21 cellular contexts compared by ENCODE assay signal in the genomic region with DNA sequence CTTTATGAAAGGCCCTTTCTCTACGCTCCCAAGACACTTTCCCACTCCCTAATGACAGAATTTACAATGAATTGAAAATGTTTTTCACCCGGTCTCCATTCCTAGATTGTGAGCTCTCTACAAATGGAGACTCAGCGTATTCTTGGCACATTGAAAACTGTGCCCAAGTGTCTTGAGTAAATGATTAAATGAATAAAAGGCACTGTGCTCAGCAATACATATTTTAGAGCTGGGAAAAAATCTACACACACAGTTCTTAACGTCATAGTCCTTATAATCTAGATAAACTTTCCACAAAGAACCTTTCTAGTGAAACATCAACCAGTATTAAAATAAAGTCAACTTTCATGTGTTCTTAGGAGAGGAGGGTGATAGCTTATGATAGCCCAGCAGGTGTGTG.
"Had no signal": no experiment of that assay in that cellular context is flagged by ENCODE, and none has a peak within 500 bp of the region (broad histone marks: within the 10 kb centered on the region; RNA-seq: fewer than 3 reads in every experiment).

No MANE protein-coding gene starts in this region.

- H3K4me3 ChIP-seq: colonic mucosa, dorsolateral prefrontal cortex, gastroesophageal sphincter, heart right ventricle, smooth muscle cell, thoracic aorta had no signal

- H3K27me3 ChIP-seq: brain microvascular endothelial cell, colonic mucosa, dorsolateral prefrontal cortex, gastroesophageal sphincter, heart right ventricle had no signal

- H3K27ac Mint-ChIP-seq: activated naive CD4-positive, alpha-beta T cell treated with anti-CD3 and anti-CD28 coated beads, Interleukin-2, amount 50 U/mL, for 72 hours; memory B cell; stimulated activated naive B cell treated with anti-CD40 and anti-IgM and Interleukin-4, amounts not matched to agents 10 μg/mL and 1 μg/mL and 100 μg/mL, for 72 hours; T-cell had no signal

- H3K27ac ChIP-seq: brain microvascular endothelial cell, colonic mucosa, dorsolateral prefrontal cortex, epithelial cell of prostate, gastroesophageal sphincter, heart right ventricle, thoracic aorta had no signal

- H3K9me3 ChIP-seq: colonic mucosa, gastroesophageal sphincter, heart right ventricle, thoracic aorta had no signal

- H3K4me3 Mint-ChIP-seq: memory B cell; stimulated activated naive B cell treated with anti-CD40 and anti-IgM and Interleukin-4, amounts not matched to agents 10 μg/mL and 1 μg/mL and 100 μg/mL, for 72 hours; T-cell had no signal

- ATAC-seq: activated naive CD4-positive, alpha-beta T cell treated with anti-CD3 and anti-CD28 coated beads, Interleukin-2, amount 50 U/mL, for 72 hours; gastroesophageal sphincter; heart right ventricle; left ventricle myocardium superior; sciatic nerve; stimulated activated naive B cell treated with anti-CD40 and anti-IgM and Interleukin-4, amounts not matched to agents 10 μg/mL and 1 μg/mL and 100 μg/mL, for 72 hours; T-cell had no signal

- H3K9me3 Mint-ChIP-seq: activated naive CD4-positive, alpha-beta T cell treated with anti-CD3 and anti-CD28 coated beads, Interleukin-2, amount 50 U/mL, for 72 hours; memory B cell; stimulated activated naive B cell treated with anti-CD40 and anti-IgM and Interleukin-4, amounts not matched to agents 10 μg/mL and 1 μg/mL and 100 μg/mL, for 72 hours; T-cell had no signal

- H3K36me3 Mint-ChIP-seq: activated naive CD4-positive, alpha-beta T cell treated with anti-CD3 and anti-CD28 coated beads, Interleukin-2, amount 50 U/mL, for 72 hours; T-cell had no signal

- H3K27me3 Mint-ChIP-seq: memory B cell; stimulated activated naive B cell treated with anti-CD40 and anti-IgM and Interleukin-4, amounts not matched to agents 10 μg/mL and 1 μg/mL and 100 μg/mL, for 72 hours had no signal

- H3K36me3 ChIP-seq: brain microvascular endothelial cell, colonic mucosa, thoracic aorta had no signal

- H3K4me1 Mint-ChIP-seq: memory B cell, T-cell had no signal

- DNase-seq: activated CD4-positive, alpha-beta T cell treated with anti-CD3 and anti-CD28 coated beads for 1 hour; activated T-cell treated with anti-CD3 and anti-CD28 coated beads, Interleukin-2, amount 50 U/mL, for 1 hour; aorta; brain microvascular endothelial cell; central memory CD4-positive, alpha-beta T cell; colonic mucosa; dorsolateral prefrontal cortex; heart right ventricle; left ventricle myocardium superior; nucleus accumbens; stimulated activated CD4-positive, alpha-beta T cell treated with anti-CD3 and anti-CD28 coated beads, Interleukin-2, amount 100 ng/mL, for 48 hours; stimulated activated CD8-positive, alpha-beta memory T cell treated with anti-CD3 and anti-CD28 coated beads, Interleukin-4, amount 100 ng/mL, for 48 hours; stimulated activated naive B cell treated with anti-CD40 and anti-IgM and Interleukin-4, amounts not matched to agents 10 μg/mL and 1 μg/mL and 100 μg/mL, for 72 hours; T-cell had no signal
